Comparison of ENCODE assay signal across 15 cellular contexts in genomic region chr9:131963087-131963715, GRCh38.
A peak's percentile ranks its signal among the peaks of the same experiment; 100 is the strongest.
DNase-seq lines count a peak whose midpoint lies in the region; ATAC-seq and TF ChIP-seq lines count a peak whose summit lies in the region.
"Had no signal": no experiment of that assay in that cellular context is flagged by ENCODE, and none has a peak within 500 bp of the region (broad histone marks: within the 10 kb centered on the region; RNA-seq: fewer than 3 reads in every experiment).

No MANE protein-coding gene starts in this region.

- no peaks in the 10 kb centered on the region for H3K9me3 Mint-ChIP-seq in GM23338
- peaks cover 0 to 8% of the 10 kb centered on the region in 2 donors for H3K9me3 Mint-ChIP-seq in effector memory CD8-positive, alpha-beta T cell
- H3K9me3 Mint-ChIP-seq in activated CD8-positive, alpha-beta T cell treated with anti-CD3 and anti-CD28 coated beads for 36 hours: no peaks in the 10 kb centered on the region
- no peaks in the 10 kb centered on the region for H3K9me3 Mint-ChIP-seq in Caco-2 (ENCODE audit: unreplicated experiment)

- H3K27ac ChIP-seq in A673 (ENCODE audit: low read depth, low read length, poor library complexity, severe bottlenecking) (no peak overlapping the region), GM23338 (ENCODE audit: low read depth) (no peak overlapping the region)
- H3K27ac ChIP-seq: C4-2B, HL-60 had no signal

- no peaks in the 10 kb centered on the region for H3K9me2 ChIP-seq in GM23338 (ENCODE audit: insufficient read depth)

- no peak for ATAC-seq in GM23338
- no peak for ATAC-seq in effector memory CD8-positive, alpha-beta T cell (replicated peaks)
- no peak for ATAC-seq in activated CD8-positive, alpha-beta T cell treated with anti-CD3 and anti-CD28 coated beads for 36 hours

- TF ChIP-seq CTCF in A673 (conservative IDR thresholded peaks at IDR 0.05; ENCODE audit: low read depth, low read length): no peak
- TF ChIP-seq CTCF in GM23338 (conservative IDR thresholded peaks at IDR 0.05; ENCODE audit: low read depth in 2 of 2): no peak
- TF ChIP-seq CTCF in activated CD8-positive, alpha-beta T cell treated with anti-CD3 and anti-CD28 coated beads for 36 hours (IDR thresholded peaks at IDR 0.05): no peak
- no peak for TF ChIP-seq CTCF in Caco-2 (IDR thresholded peaks at IDR 0.05; ENCODE audit: insufficient read depth in 1 of 2, low read depth in 1 of 2, low read length in 1 of 2, severe bottlenecking in 1 of 2, unreplicated experiment in 1 of 2)

- no peak overlapping the region for H2AFZ ChIP-seq in GM23338

- H3K36me3 ChIP-seq in A673 (ENCODE audit: insufficient read depth, low read length, poor library complexity, severe bottlenecking): no peaks in the 10 kb centered on the region
- H3K36me3 ChIP-seq in GM23338 (ENCODE audit: insufficient read depth): no peaks in the 10 kb centered on the region
- no peaks in the 10 kb centered on the region for H3K36me3 ChIP-seq in Caco-2 (ENCODE audit: control insufficient read depth, insufficient read depth, low read length)
- H3K36me3 ChIP-seq: BE2C had no signal

- CTCF ChIA-PET in A673 (lab: Charles Lee): no interaction called here
- CTCF ChIA-PET in activated CD8-positive, alpha-beta T cell treated with anti-CD3 and anti-CD28 coated beads for 36 hours (lab: Charles Lee): no interaction called here
- CTCF ChIA-PET in Caco-2 (lab: Charles Lee): no interaction called here

- no peaks in the 10 kb centered on the region for H3K79me2 ChIP-seq in GM23338 (replicated peaks; ENCODE audit: insufficient read depth)

- DNase-seq in A673 (ENCODE audit: low spot score): peak; percentile 88
- DNase-seq in GM23338 (ENCODE audit: low spot score): no peak
- DNase-seq in NCI-H69 (lab: John Stamatoyannopoulos, UW): peak; percentile 80
- no peak for DNase-seq in effector memory CD8-positive, alpha-beta T cell
- no peak for DNase-seq in hepatic stellate cell (ENCODE audit: low spot score)
- no peak for DNase-seq in mesenteric fat pad (ENCODE audit: low spot score)
- no peak for DNase-seq in activated CD8-positive, alpha-beta T cell treated with anti-CD3 and anti-CD28 coated beads for 36 hours
- no peak for DNase-seq in Caco-2
- DNase-seq: BE2C; CD4-positive, alpha-beta memory T cell; DND-41; GDM1; HCEC 1CT had no signal

- H3K4me3 ChIP-seq in A673 (ENCODE audit: low read depth, low read length, poor library complexity, severe bottlenecking) (no peak overlapping the region), GM23338 (no peak overlapping the region), Caco-2 (ENCODE audit: low read depth, low read length) (no peak overlapping the region)

- no peaks in the 10 kb centered on the region for H3F3A ChIP-seq in GM23338 (replicated peaks; ENCODE audit: low read depth)

- H3K27ac Mint-ChIP-seq in GM23338: no peak overlapping the region
- H3K27ac Mint-ChIP-seq in effector memory CD8-positive, alpha-beta T cell: peak overlapping the region; percentile 2 to 61
- H3K27ac Mint-ChIP-seq in activated CD8-positive, alpha-beta T cell treated with anti-CD3 and anti-CD28 coated beads for 36 hours: no peak overlapping the region
- H3K27ac Mint-ChIP-seq in Caco-2 (ENCODE audit: unreplicated experiment): no peak overlapping the region

- H3K4me2 ChIP-seq in GM23338: peak overlapping the region; percentile 36; the same call in 1 of the 2 replicates

- peaks cover 43% of the 10 kb centered on the region for H4K20me1 ChIP-seq in GM23338 (replicated peaks; ENCODE audit: insufficient read depth)

- POLR2A ChIA-PET in A673 (lab: Charles Lee; ENCODE audit: low non-redundant PET): no interaction called here
- POLR2A ChIA-PET in activated CD8-positive, alpha-beta T cell treated with anti-CD3 and anti-CD28 coated beads for 36 hours (lab: Charles Lee): no interaction called here
- POLR2A ChIA-PET in Caco-2 (lab: Charles Lee): no interaction called here

- H3K9me3 ChIP-seq in A673 (ENCODE audit: low read depth, low read length, poor library complexity, severe bottlenecking) (no peaks in the 10 kb centered on the region), Caco-2 (no peaks in the 10 kb centered on the region)
- H3K9me3 ChIP-seq: BE2C had no signal

- H3K4me3 Mint-ChIP-seq in GM23338 (no peak overlapping the region), Caco-2 (ENCODE audit: unreplicated experiment) (no peak overlapping the region)
- H3K4me3 Mint-ChIP-seq in effector memory CD8-positive, alpha-beta T cell: no peak overlapping the region
- H3K4me3 Mint-ChIP-seq in activated CD8-positive, alpha-beta T cell treated with anti-CD3 and anti-CD28 coated beads for 36 hours: no peak overlapping the region
- H3K4me3 Mint-ChIP-seq: CD4-positive, alpha-beta memory T cell had no signal

- H3K4me1 Mint-ChIP-seq in GM23338: peaks cover 30% of the 10 kb centered on the region
- H3K4me1 Mint-ChIP-seq in effector memory CD8-positive, alpha-beta T cell (ENCODE audit: low read depth in 2 of 2): peaks cover 7 to 9% of the 10 kb centered on the region in 2 donors
- H3K4me1 Mint-ChIP-seq in activated CD8-positive, alpha-beta T cell treated with anti-CD3 and anti-CD28 coated beads for 36 hours (ENCODE audit: low read depth): no peaks in the 10 kb centered on the region
- no peaks in the 10 kb centered on the region for H3K4me1 Mint-ChIP-seq in Caco-2 (ENCODE audit: low read depth, unreplicated experiment)

- H3K36me3 Mint-ChIP-seq in GM23338 (ENCODE audit: low read depth) (peaks cover 7% of the 10 kb centered on the region; the same call in 2 of the 3 replicates), Caco-2 (ENCODE audit: insufficient read depth, unreplicated experiment) (no peaks in the 10 kb centered on the region)
- peaks cover 14% of the 10 kb centered on the region for H3K36me3 Mint-ChIP-seq in effector memory CD8-positive, alpha-beta T cell (ENCODE audit: insufficient read depth)
- no peaks in the 10 kb centered on the region for H3K36me3 Mint-ChIP-seq in activated CD8-positive, alpha-beta T cell treated with anti-CD3 and anti-CD28 coated beads for 36 hours (ENCODE audit: low read depth)

- H3K27me3 ChIP-seq in A673 (replicated peaks; ENCODE audit: insufficient read depth, low read depth, low read length, poor library complexity) (peaks cover 9% of the 10 kb centered on the region), GM23338 (ENCODE audit: insufficient read depth) (peaks cover 54% of the 10 kb centered on the region), Caco-2 (replicated peaks; ENCODE audit: control insufficient read depth, insufficient read depth, low read length) (no peaks in the 10 kb centered on the region)
- H3K27me3 ChIP-seq: BE2C had no signal

- H3K4me1 ChIP-seq in A673 (ENCODE audit: insufficient read depth, low read length, poor library complexity, severe bottlenecking) (peaks cover 23% of the 10 kb centered on the region), GM23338 (ENCODE audit: insufficient read depth) (peaks cover 32% of the 10 kb centered on the region), Caco-2 (no peaks in the 10 kb centered on the region)

- peaks cover 33% of the 10 kb centered on the region for H3K27me3 Mint-ChIP-seq in GM23338 (ENCODE audit: insufficient read depth, low read depth, poor library complexity)
- H3K27me3 Mint-ChIP-seq in effector memory CD8-positive, alpha-beta T cell: no peaks in the 10 kb centered on the region
- no peaks in the 10 kb centered on the region for H3K27me3 Mint-ChIP-seq in activated CD8-positive, alpha-beta T cell treated with anti-CD3 and anti-CD28 coated beads for 36 hours
- no peaks in the 10 kb centered on the region for H3K27me3 Mint-ChIP-seq in Caco-2 (ENCODE audit: insufficient read depth, unreplicated experiment)
- H3K27me3 Mint-ChIP-seq: CD4-positive, alpha-beta memory T cell had no signal

- intact Hi-C loops in A673 (cut with micrococcal nuclease; ENCODE audit: unreplicated experiment): no loop called here
- intact Hi-C loops in activated CD8-positive, alpha-beta T cell treated with anti-CD3 and anti-CD28 coated beads for 36 hours (cut with micrococcal nuclease): no loop called here
- intact Hi-C loops in Caco-2 (cut with micrococcal nuclease; ENCODE audit: unreplicated experiment): no loop called here

- BruUV-seq in A673 (replicated peaks; lab: Mats Ljungman, UMichigan) (no TSS peak), Caco-2 (replicated peaks; lab: Mats Ljungman, UMichigan) (no TSS peak)

TF ChIP-seq in GM23338, 12 proteins besides CTCF, POLR2A, EP300 and RAD21 (continues in another document):
- TF ChIP-seq ZNF114 (CRISPR knock-in tag; IDR thresholded peaks at IDR 0.05) (no peak), REST (IDR thresholded peaks at IDR 0.05; ENCODE audit: unreplicated experiment) (no peak), ETS1 (IDR thresholded peaks at IDR 0.05) (no peak), EZH2phosphoT487 (IDR thresholded peaks at IDR 0.05; ENCODE audit: unreplicated experiment) (no peak)

Comparison
In these comparisons a context has a peak if more than half of its experiments do, and no peak if none do; other contexts are left out.
1. DNase-seq: peak in A673 (single experiment) and NCI-H69 (single experiment); none in GM23338 (single experiment), effector memory CD8-positive, alpha-beta T cell (0 of 3), hepatic stellate cell (single experiment), mesenteric fat pad (single experiment), activated CD8-positive, alpha-beta T cell treated with anti-CD3 and anti-CD28 coated beads for 36 hours (single experiment) and Caco-2 (0 of 2).
2. H3K27ac Mint-ChIP-seq: peak in effector memory CD8-positive, alpha-beta T cell (2 of 2); none in GM23338 (single experiment), activated CD8-positive, alpha-beta T cell treated with anti-CD3 and anti-CD28 coated beads for 36 hours (single experiment) and Caco-2 (single experiment).